Comparison of ENCODE assay signal across 23 cellular contexts in the genomic region with DNA sequence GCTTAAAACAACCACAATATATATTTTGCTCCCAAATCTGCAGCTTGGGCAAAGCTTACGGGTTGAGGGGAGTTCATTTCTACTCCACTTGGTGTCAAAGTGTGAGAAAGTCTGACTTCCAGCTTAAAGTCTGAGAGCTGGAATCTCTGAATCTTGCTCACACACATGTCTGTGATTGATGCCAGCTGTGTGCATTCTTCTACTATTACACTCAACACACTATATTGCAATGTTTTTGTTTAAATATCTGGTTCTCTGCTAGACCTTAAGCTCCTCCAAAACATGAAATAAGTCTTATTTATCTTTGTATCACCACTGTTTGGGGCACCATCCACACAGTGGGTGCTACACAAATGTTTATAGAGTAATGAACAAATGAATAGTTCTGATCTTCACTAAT. TPM values are rescaled to one million over a fixed set of nuclear protein-coding genes. Genes with fewer than 3 reads are reported as not detected.
DNase-seq lines count a peak whose midpoint lies in the region; ATAC-seq and TF ChIP-seq lines count a peak whose summit lies in the region.
"Had no signal": no experiment of that assay in that cellular context is flagged by ENCODE, and none has a peak within 500 bp of the region (broad histone marks: within the 10 kb centered on the region; RNA-seq: fewer than 3 reads in every experiment).

No MANE protein-coding gene starts in this region.

- TF ChIP-seq POLR2A in breast epithelium (IDR thresholded peaks at IDR 0.05), result no peak

- H3K18ac ChIP-seq in neuronal stem cell (ENCODE audit: low read length), result no peak overlapping the region

- no peak overlapping the region for H2AFZ ChIP-seq in smooth muscle cell (ENCODE audit: low read depth)
- no peak overlapping the region for H2AFZ ChIP-seq in neuronal stem cell (ENCODE audit: low read length)

- H3K4me1 ChIP-seq in adipocyte (ENCODE audit: control insufficient read depth, insufficient read depth, low read length) (peaks cover 27% of the 10 kb centered on the region), smooth muscle cell (ENCODE audit: low read depth) (no peaks in the 10 kb centered on the region), neuronal stem cell (ENCODE audit: control insufficient read depth in 2 of 2, insufficient read depth in 1 of 2, low read depth in 1 of 2, low read length in 2 of 2) (peaks cover 0 to 3% of the 10 kb centered on the region in 2 donors), breast epithelium (no peaks in the 10 kb centered on the region)
- H3K4me1 ChIP-seq: SJCRH30, spleen, uterus had no signal

- no peak overlapping the region for H3K14ac ChIP-seq in neuronal stem cell (ENCODE audit: low read length)

- H3K4me2 ChIP-seq in smooth muscle cell (no peak overlapping the region), neuronal stem cell (ENCODE audit: insufficient read depth, low read length, poor library complexity, severe bottlenecking) (no peak overlapping the region)

- no peak overlapping the region for H3K4me3 ChIP-seq in BJ (ENCODE audit: low read depth, low read length)
- H3K4me3 ChIP-seq in adipocyte (ENCODE audit: low read length), result no peak overlapping the region
- no peak overlapping the region for H3K4me3 ChIP-seq in smooth muscle cell
- H3K4me3 ChIP-seq in neuronal stem cell (ENCODE audit: low read length in 2 of 2), result no peak overlapping the region
- H3K4me3 ChIP-seq in breast epithelium, result no peak overlapping the region
- H3K4me3 ChIP-seq: coronary artery, SJCRH30, spleen, uterus had no signal

- H3K9ac ChIP-seq in adipocyte (ENCODE audit: low read length), result no peak overlapping the region
- H3K9ac ChIP-seq in smooth muscle cell (ENCODE audit: low read depth), result no peak overlapping the region
- no peak overlapping the region for H3K9ac ChIP-seq in neuronal stem cell (ENCODE audit: low read depth, low read length, poor library complexity)

- no peak overlapping the region for H2BK15ac ChIP-seq in neuronal stem cell (ENCODE audit: low read length)

- H3K9me3 ChIP-seq in adipocyte (ENCODE audit: control insufficient read depth, low read length), result no peaks in the 10 kb centered on the region
- H3K9me3 ChIP-seq in smooth muscle cell (replicated peaks; ENCODE audit: low read depth), result no peaks in the 10 kb centered on the region
- H3K9me3 ChIP-seq in neuronal stem cell (replicated peaks in 1 of 2; ENCODE audit: control insufficient read depth in 2 of 2, insufficient read depth in 1 of 2, low read depth in 1 of 2, low read length in 2 of 2), result no peaks in the 10 kb centered on the region
- H3K9me3 ChIP-seq in breast epithelium, result no peaks in the 10 kb centered on the region
- H3K9me3 ChIP-seq: Caco-2, SJCRH30, spleen, uterus had no signal

- H3K36me3 ChIP-seq in BJ (ENCODE audit: control insufficient read depth, insufficient read depth, low read length) (no peaks in the 10 kb centered on the region), adipocyte (ENCODE audit: control insufficient read depth, insufficient read depth, low read length, severe bottlenecking) (no peaks in the 10 kb centered on the region), smooth muscle cell (ENCODE audit: low read depth) (no peaks in the 10 kb centered on the region), neuronal stem cell (replicated peaks in 1 of 2; ENCODE audit: control insufficient read depth in 2 of 2, insufficient read depth in 2 of 2, low read length in 2 of 2) (no peaks in the 10 kb centered on the region), breast epithelium (no peaks in the 10 kb centered on the region)
- H3K36me3 ChIP-seq: SJCRH30, spleen, uterus, WERI-Rb-1 had no signal

- no peaks in the 10 kb centered on the region for H3K79me2 ChIP-seq in smooth muscle cell (ENCODE audit: low read depth)

- H3F3A ChIP-seq in smooth muscle cell (ENCODE audit: low read depth), result no peaks in the 10 kb centered on the region

- DNase-seq in BJ (ENCODE audit: low read depth) (peak; percentile 45), adipocyte (ENCODE audit: low read depth) (peak; percentile 93), fibroblast of peridontal ligament (ENCODE audit: extremely low read depth) (peak; percentile 94), smooth muscle cell (lab: John Stamatoyannopoulos, UW; ENCODE audit: unreplicated experiment) (no peak), neuronal stem cell (ENCODE audit: low spot score) (no peak), breast epithelium (ENCODE audit: low spot score in 2 of 2) (no peak)
- no peak for DNase-seq in activated T-cell treated with anti-CD3 and anti-CD28 coated beads, Interleukin-2, amount 50 U/mL, for 1 hour
- DNase-seq: activated CD4-positive, alpha-beta T cell treated with anti-CD3 and anti-CD28 coated beads, Interleukin-2, amount 50 U/mL, for 48 hours; aorta; Caco-2; left cardiac atrium; NCI-H1436 treated with DMSO at 0.1 percent for 48 hours; NCI-H2227 treated with DMSO at 0.1 percent for 48 hours; NCI-H774; PC-3; spleen; substantia nigra; T-helper 2 cell; uterus; WERI-Rb-1 had no signal

- H2AK5ac ChIP-seq in neuronal stem cell (ENCODE audit: low read depth, low read length), result no peak overlapping the region

- WGBS in smooth muscle cell (ENCODE audit: low lambda C conversion rate), result 3% methylated on average over 1 of the region's 1 CpG
- no CpG with 5 or more reads among the region's 1 CpG for WGBS in neuronal stem cell (ENCODE audit: extremely low coverage in 2 of 2, insufficient read length in 2 of 2, insufficient replicate concordance in 1 of 2), 2 donors

- no peak overlapping the region for H2BK120ac ChIP-seq in neuronal stem cell (ENCODE audit: low read depth, low read length)

- H3K4ac ChIP-seq in neuronal stem cell (ENCODE audit: low read length), result no peak overlapping the region

- intact Hi-C loops in breast epithelium (cut with DNase I; ENCODE audit: low total_unique reads), result no loop called here

- H2BK12ac ChIP-seq in neuronal stem cell (ENCODE audit: low read length), result no peak overlapping the region

- no peak for ATAC-seq in HG02610 (IDR thresholded peaks at IDR 0.05; ENCODE audit: unreplicated experiment)
- ATAC-seq: left cardiac atrium, PC-3 had no signal

- CTCF ChIA-PET in BJ (lab: Yijun Ruan, JAX), result interaction anchor here (1.0 to 1.4 kb wide), 4 partner anchors 10 to 107 kb away, joined by 3 to 4 read pairs (median 4); a partner anchor contains a TSS

- TF ChIP-seq CTCF in BJ (IDR thresholded peaks at IDR 0.05; ENCODE audit: insufficient read depth, low read depth, low read length) (no peak), smooth muscle cell (IDR thresholded peaks at IDR 0.05; ENCODE audit: borderline replicate concordance, insufficient read depth, poor library complexity, severe bottlenecking) (no peak), breast epithelium (IDR thresholded peaks at IDR 0.05) (no peak)

- H3K27ac ChIP-seq in smooth muscle cell (ENCODE audit: low read depth) (peak overlapping the region; percentile 54), neuronal stem cell (replicated peaks; ENCODE audit: low read length) (no peak overlapping the region), breast epithelium (no peak overlapping the region)
- H3K27ac ChIP-seq: coronary artery, SJCRH30, spleen, uterus, WERI-Rb-1 had no signal

- H3K27me3 ChIP-seq in BJ (ENCODE audit: control insufficient read depth, insufficient read depth, low read length), result no peaks in the 10 kb centered on the region
- no peaks in the 10 kb centered on the region for H3K27me3 ChIP-seq in adipocyte (replicated peaks; ENCODE audit: control insufficient read depth, insufficient read depth, low read length)
- H3K27me3 ChIP-seq in smooth muscle cell (ENCODE audit: low read depth), result no peaks in the 10 kb centered on the region
- H3K27me3 ChIP-seq in neuronal stem cell (ENCODE audit: control insufficient read depth in 3 of 3, insufficient read depth in 3 of 3, low read depth in 1 of 3, low read length in 3 of 3), result no peaks in the 10 kb centered on the region
- no peaks in the 10 kb centered on the region for H3K27me3 ChIP-seq in breast epithelium
- H3K27me3 ChIP-seq: SJCRH30, spleen, uterus had no signal

- no peak overlapping the region for H4K91ac ChIP-seq in neuronal stem cell (ENCODE audit: low read depth, low read length, poor library complexity)

- H3K23ac ChIP-seq in neuronal stem cell (ENCODE audit: low read depth, low read length, poor library complexity), result no peak overlapping the region

- no peaks in the 10 kb centered on the region for H3K79me1 ChIP-seq in neuronal stem cell (ENCODE audit: low read depth, low read length)

- no peaks in the 10 kb centered on the region for H4K20me1 ChIP-seq in smooth muscle cell (ENCODE audit: low read depth)

- H2BK5ac ChIP-seq in neuronal stem cell (ENCODE audit: low read length), result no peak overlapping the region

- POLR2A ChIA-PET in BJ (lab: Charles Lee), result interaction anchor here (0.6 to 0.8 kb wide), 2 partner anchors 10 to 44 kb away, joined by 3 read pairs; no protein-coding TSS in a partner anchor

- no peak overlapping the region for H4K8ac ChIP-seq in neuronal stem cell (ENCODE audit: low read depth, low read length)

RNA-seq across cellular contexts. Expression of a gene that starts 36.7 kb away (rescaled TPM):
- polyA plus RNA-seq in BJ (2011; rRNA removed) (23.8 and 33.6 TPM in 2 replicates), smooth muscle cell (12.2 and 13.7 TPM in 2 replicates)
- 41.9 and 42.4 TPM in 2 replicates for polyA minus RNA-seq in BJ (2011; rRNA and poly(A)+ RNA removed)
- total RNA-seq in smooth muscle cell (24.0 and 38.9 TPM in 2 replicates), breast epithelium (10 to 100 TPM; 49.2 to 70.6 (median 62.3) TPM)
- polyA plus RNA-seq in neuronal stem cell (2013, experiment 1 of 2), result 13.6 TPM
- polyA plus RNA-seq in neuronal stem cell (2013, experiment 2 of 2), result 14.9 TPM

Comparison
In these comparisons a context has a peak if more than half of its experiments do, and no peak if none do; other contexts are left out.
1. DNase-seq: peak in BJ (single experiment), adipocyte (single experiment) and fibroblast of peridontal ligament (single experiment); none in smooth muscle cell (single experiment), activated T-cell treated with anti-CD3 and anti-CD28 coated beads, Interleukin-2, amount 50 U/mL, for 1 hour (single experiment), neuronal stem cell (single experiment) and breast epithelium (0 of 2).